In genomic region chr1:97017895-97018294, GRCh38 we compare ENCODE assay signal across 16 cellular contexts.
A peak's percentile ranks its signal among the peaks of the same experiment; 100 is the strongest.
DNase-seq lines count a peak whose midpoint lies in the region; TF ChIP-seq lines count a peak whose summit lies in the region.
"Had no signal": no experiment of that assay in that cellular context is flagged by ENCODE, and none has a peak within 500 bp of the region (broad histone marks: within the 10 kb centered on the region; RNA-seq: fewer than 3 reads in every experiment).

No MANE protein-coding gene starts in this region.

- H3K36me3 ChIP-seq in CD8-positive, alpha-beta memory T cell (ENCODE audit: insufficient read depth, low read length), result no peaks in the 10 kb centered on the region
- no peaks in the 10 kb centered on the region for H3K36me3 ChIP-seq in effector memory CD4-positive, alpha-beta T cell (ENCODE audit: control insufficient read depth, insufficient read depth, low read length)
- H3K36me3 ChIP-seq: ovary, Peyer's patch had no signal

- H3K27ac ChIP-seq in CD8-positive, alpha-beta memory T cell (ENCODE audit: low read depth, low read length), result no peak overlapping the region
- H3K27ac ChIP-seq in effector memory CD4-positive, alpha-beta T cell (ENCODE audit: insufficient read depth, low read length, poor library complexity, severe bottlenecking), result no peak overlapping the region
- H3K27ac ChIP-seq: ovary, Peyer's patch had no signal

- POLR2A ChIA-PET in CD8-positive, alpha-beta memory T cell (lab: Charles Lee), result no interaction called here

- H3K9me3 Mint-ChIP-seq in osteocyte (ENCODE audit: unreplicated experiment), result peaks cover 13% of the 10 kb centered on the region
- no peaks in the 10 kb centered on the region for H3K9me3 Mint-ChIP-seq in CD8-positive, alpha-beta memory T cell
- H3K9me3 Mint-ChIP-seq: activated CD4-positive, alpha-beta memory T cell treated with anti-CD3 and anti-CD28 coated beads for 36 hours; type B pancreatic cell had no signal

- CTCF ChIA-PET in CD8-positive, alpha-beta memory T cell (lab: Charles Lee), result no interaction called here

- H3K27me3 ChIP-seq in CD8-positive, alpha-beta memory T cell (ENCODE audit: insufficient read depth, low read length, poor library complexity, severe bottlenecking), result no peaks in the 10 kb centered on the region
- no peaks in the 10 kb centered on the region for H3K27me3 ChIP-seq in effector memory CD4-positive, alpha-beta T cell (replicated peaks; ENCODE audit: control insufficient read depth, insufficient read depth, low read length, poor library complexity, severe bottlenecking)
- H3K27me3 ChIP-seq: ovary, Peyer's patch had no signal

- no peaks in the 10 kb centered on the region for H3K27me3 Mint-ChIP-seq in osteocyte (ENCODE audit: unreplicated experiment)
- H3K27me3 Mint-ChIP-seq in CD8-positive, alpha-beta memory T cell, result peaks cover 0 to 13% of the 10 kb centered on the region in 2 donors
- H3K27me3 Mint-ChIP-seq: type B pancreatic cell had no signal

- H3K4me1 ChIP-seq in CD8-positive, alpha-beta memory T cell (ENCODE audit: insufficient read depth, low read length), result no peaks in the 10 kb centered on the region
- no peaks in the 10 kb centered on the region for H3K4me1 ChIP-seq in effector memory CD4-positive, alpha-beta T cell (ENCODE audit: control insufficient read depth, insufficient read depth, low read length, poor library complexity, severe bottlenecking)
- H3K4me1 ChIP-seq: Peyer's patch had no signal

- DNase-seq in NCI-H146 (lab: John Stamatoyannopoulos, UW) (peak; percentile 14), NCI-H146 treated with DMSO at 0.1 percent for 48 hours (lab: John Stamatoyannopoulos, UW; ENCODE audit: unreplicated experiment) (no peak), M059J (ENCODE audit: low read depth) (peak; percentile 43), dermis blood vessel endothelial cell (peak; percentile 38), osteocyte (ENCODE audit: extremely low spot score, unreplicated experiment) (no peak), H4 (ENCODE audit: low spot score) (no peak)
- DNase-seq in CD8-positive, alpha-beta memory T cell, result no peak
- DNase-seq in effector memory CD4-positive, alpha-beta T cell, result no peak
- DNase-seq: activated CD4-positive, alpha-beta memory T cell treated with anti-CD3 and anti-CD28 coated beads for 36 hours; activated gamma-delta T cell; DMS153; NCI-H187; ovary; Peyer's patch had no signal

- no peak overlapping the region for H3K4me3 ChIP-seq in CD8-positive, alpha-beta memory T cell (ENCODE audit: low read length)
- H3K4me3 ChIP-seq in effector memory CD4-positive, alpha-beta T cell (ENCODE audit: insufficient read depth, low read depth, low read length, poor library complexity, severe bottlenecking), result no peak overlapping the region
- H3K4me3 ChIP-seq: lung, ovary, Peyer's patch had no signal

- peak overlapping the region; percentile 70 for H3K27ac Mint-ChIP-seq in osteocyte (ENCODE audit: unreplicated experiment)
- no peak overlapping the region for H3K27ac Mint-ChIP-seq in CD8-positive, alpha-beta memory T cell
- H3K27ac Mint-ChIP-seq: activated CD4-positive, alpha-beta memory T cell treated with anti-CD3 and anti-CD28 coated beads for 36 hours; type B pancreatic cell had no signal

- peaks cover 47% of the 10 kb centered on the region for H3K4me1 Mint-ChIP-seq in osteocyte (ENCODE audit: unreplicated experiment)
- H3K4me1 Mint-ChIP-seq in CD8-positive, alpha-beta memory T cell, result no peaks in the 10 kb centered on the region

- no peaks in the 10 kb centered on the region for H3K9me3 ChIP-seq in CD8-positive, alpha-beta memory T cell (ENCODE audit: low read length)
- no peaks in the 10 kb centered on the region for H3K9me3 ChIP-seq in effector memory CD4-positive, alpha-beta T cell (ENCODE audit: control insufficient read depth, low read length)
- H3K9me3 ChIP-seq: ovary, Peyer's patch had no signal

- H3K36me3 Mint-ChIP-seq in osteocyte (ENCODE audit: unreplicated experiment), result peaks cover 6% of the 10 kb centered on the region
- no peaks in the 10 kb centered on the region for H3K36me3 Mint-ChIP-seq in CD8-positive, alpha-beta memory T cell
- H3K36me3 Mint-ChIP-seq: activated CD4-positive, alpha-beta memory T cell treated with anti-CD3 and anti-CD28 coated beads for 36 hours; type B pancreatic cell had no signal

- no peak for TF ChIP-seq CTCF in osteocyte (IDR thresholded peaks at IDR 0.05)

- H3K4me3 Mint-ChIP-seq in osteocyte (ENCODE audit: unreplicated experiment), result no peak overlapping the region
- no peak overlapping the region for H3K4me3 Mint-ChIP-seq in CD8-positive, alpha-beta memory T cell
- H3K4me3 Mint-ChIP-seq: activated CD4-positive, alpha-beta memory T cell treated with anti-CD3 and anti-CD28 coated beads for 36 hours; type B pancreatic cell had no signal

Comparison
In these comparisons a context has a peak if more than half of its experiments do, and no peak if none do; other contexts are left out.
1. DNase-seq: peak in NCI-H146 (single experiment), M059J (single experiment) and dermis blood vessel endothelial cell (single experiment); none in NCI-H146 treated with DMSO at 0.1 percent for 48 hours (single experiment), osteocyte (single experiment), CD8-positive, alpha-beta memory T cell (0 of 5), effector memory CD4-positive, alpha-beta T cell (0 of 3) and H4 (single experiment).